ENCODE assay signal across 12 cellular contexts in genomic region chr15:39127151-39127815, GRCh38.
DNase-seq lines count a peak whose midpoint lies in the region; ATAC-seq and TF ChIP-seq lines count a peak whose summit lies in the region.
"Had no signal": no experiment of that assay in that cellular context is flagged by ENCODE, and none has a peak within 500 bp of the region (broad histone marks: within the 10 kb centered on the region; RNA-seq: fewer than 3 reads in every experiment).

No MANE protein-coding gene starts in this region.

- no peak for TF ChIP-seq RAD21 in SK-N-SH (IDR thresholded peaks at IDR 0.05; ENCODE audit: low read length)

- H2AFZ ChIP-seq in SK-N-SH (ENCODE audit: low read depth): no peak overlapping the region

- H3K27ac ChIP-seq in SK-N-SH (ENCODE audit: low read depth in 2 of 2, low read length in 1 of 2) (peak overlapping the region; percentile 77 to 97), upper lobe of right lung (peak overlapping the region; percentile 19)

- H3K27me3 ChIP-seq in SK-N-SH (ENCODE audit: insufficient read depth) (no peaks in the 10 kb centered on the region), upper lobe of right lung (no peaks in the 10 kb centered on the region)

- H3F3A ChIP-seq in SK-N-SH (replicated peaks; ENCODE audit: insufficient read depth): peaks cover 41% of the 10 kb centered on the region

- no peaks in the 10 kb centered on the region for H3K9me3 ChIP-seq in SK-N-SH
- H3K9me3 ChIP-seq in upper lobe of right lung: no peaks in the 10 kb centered on the region
- H3K9me3 ChIP-seq: HAP-1 had no signal

- TF ChIP-seq EP300 in SK-N-SH (IDR thresholded peaks at IDR 0.05; ENCODE audit: borderline replicate concordance in 1 of 2, low read depth in 1 of 2, low read length in 1 of 2): no peak

- peak overlapping the region; percentile 69 for H3K9ac ChIP-seq in SK-N-SH

- DNase-seq in SK-N-SH (no peak), astrocyte of the hippocampus (ENCODE audit: low read depth, low spot score) (peak; percentile 57), kidney glomerular epithelial cell (lab: John Stamatoyannopoulos, UW) (peak; percentile 53), upper lobe of right lung (no peak), HEK293T (ENCODE audit: extremely low spot score) (no peak)
- DNase-seq in activated CD4-positive, CD25-positive, alpha-beta regulatory T cell treated with anti-CD3 and anti-CD28 coated beads, Interleukin-2, amount 50 U/mL, for 72 hours: no peak
- DNase-seq: activated naive CD4-positive, alpha-beta T cell treated with anti-CD3 and anti-CD28 coated beads, Interleukin-2, amount 50 U/mL, for 16 hours; NCI-H510A; occipital lobe had no signal

- intact Hi-C loops in upper lobe of right lung (cut with DNase I): no loop called here

- no peaks in the 10 kb centered on the region for H3K36me3 ChIP-seq in SK-N-SH (replicated peaks in 1 of 2; ENCODE audit: control insufficient read depth in 1 of 2, insufficient read depth in 2 of 2, low read length in 1 of 2)
- no peaks in the 10 kb centered on the region for H3K36me3 ChIP-seq in upper lobe of right lung
- H3K36me3 ChIP-seq: HAP-1 had no signal

- no peak for TF ChIP-seq CTCF in SK-N-SH (IDR thresholded peaks at IDR 0.05)
- no peak for TF ChIP-seq CTCF in upper lobe of right lung (IDR thresholded peaks at IDR 0.05)

- H3K9me2 ChIP-seq in SK-N-SH: no peaks in the 10 kb centered on the region

- H3K4me3 ChIP-seq in SK-N-SH (ENCODE audit: low read depth in 2 of 2, low read length in 1 of 2) (no peak overlapping the region), upper lobe of right lung (no peak overlapping the region)
- H3K4me3 ChIP-seq: HAP-1 had no signal

- no peak for ATAC-seq in SK-N-SH treated with all-trans-retinoic acid at 6 μM for 48 hours
- no peak for ATAC-seq in upper lobe of right lung
- no peak for ATAC-seq in HG03469 (IDR thresholded peaks at IDR 0.05; ENCODE audit: unreplicated experiment)

- WGBS in SK-N-SH (ENCODE audit: low lambda C conversion rate): 70% methylated on average over 2 of the region's 2 CpGs

- H3K4me1 ChIP-seq in SK-N-SH (ENCODE audit: control insufficient read depth in 1 of 2, insufficient read depth in 2 of 2, low read depth in 1 of 2, low read length in 1 of 2): peaks cover 3 to 37% of the 10 kb centered on the region in 2 experiments
- peaks cover 21% of the 10 kb centered on the region for H3K4me1 ChIP-seq in upper lobe of right lung

- CTCF ChIA-PET in SK-N-SH (lab: Yijun Ruan, JAX) (interaction anchor here (1.2 to 2.9 kb wide), 5 partner anchors 420 to 630 kb away, joined by 3 to 14 read pairs (median 4); partner anchors contain the start of gene THBS1), HEK293T (lab: Yijun Ruan, JAX) (no interaction called here)

- no peaks in the 10 kb centered on the region for H4K20me1 ChIP-seq in SK-N-SH (ENCODE audit: insufficient read depth)

- H3K4me2 ChIP-seq in SK-N-SH: peak overlapping the region; percentile 58; the same call in 1 of the 2 replicates

- POLR2A ChIA-PET in SK-N-SH (lab: Yijun Ruan, JAX): no interaction called here
- POLR2A ChIA-PET in HEK293T (lab: Yijun Ruan, JAX): no interaction called here

- no peaks in the 10 kb centered on the region for H3K79me2 ChIP-seq in SK-N-SH (ENCODE audit: insufficient read depth)

TF ChIP-seq in SK-N-SH, 30 proteins besides CTCF, POLR2A, EP300 and RAD21 (continues in another document):
- TF ChIP-seq TEAD4 (IDR thresholded peaks at IDR 0.05; ENCODE audit: borderline replicate concordance, insufficient read depth) (no peak), SIN3A (IDR thresholded peaks at IDR 0.05; ENCODE audit: borderline replicate concordance, low read depth, low read length) (no peak), GABPA (IDR thresholded peaks at IDR 0.05; ENCODE audit: low read depth) (no peak), ELF1 (IDR thresholded peaks at IDR 0.05) (no peak), POLR2AphosphoS5 (IDR thresholded peaks at IDR 0.05; ENCODE audit: low read depth, low read length) (no peak), RXRA (IDR thresholded peaks at IDR 0.05; ENCODE audit: borderline replicate concordance, low read depth) (no peak), EZH2phosphoT487 (IDR thresholded peaks at IDR 0.05; ENCODE audit: borderline replicate concordance, low read depth) (no peak), NRF1 (IDR thresholded peaks at IDR 0.05; ENCODE audit: low read depth, low read length) (no peak), TAF1 (IDR thresholded peaks at IDR 0.05; ENCODE audit: borderline replicate concordance, low read depth, low read length) (no peak), IRF3 (IDR thresholded peaks at IDR 0.05; ENCODE audit: low read depth, low read length) (no peak), MXI1 (IDR thresholded peaks at IDR 0.05; ENCODE audit: low read depth, low read length) (no peak), MEF2A (IDR thresholded peaks at IDR 0.05; ENCODE audit: borderline replicate concordance, low read depth) (no peak), SMC3 (IDR thresholded peaks at IDR 0.05; ENCODE audit: low read depth, low read length) (no peak)

TF ChIP-seq in SK-N-SH treated with all-trans-retinoic acid at 6 μM for 48 hours, 23 proteins besides CTCF, POLR2A, EP300 and RAD21 (continues in another document):
- no peak for TF ChIP-seq BACH2 (CRISPR knock-in tag; IDR thresholded peaks at IDR 0.05; ENCODE audit: borderline replicate concordance)
- no peak for TF ChIP-seq ZNF8 (CRISPR knock-in tag; IDR thresholded peaks at IDR 0.05)
- no peak for TF ChIP-seq ISL1 (CRISPR knock-in tag; IDR thresholded peaks at IDR 0.05)
- no peak for TF ChIP-seq ARNTL (CRISPR knock-in tag; IDR thresholded peaks at IDR 0.05; ENCODE audit: borderline replicate concordance, low read depth)
- no peak for TF ChIP-seq TCF4 (CRISPR knock-in tag; IDR thresholded peaks at IDR 0.05; ENCODE audit: borderline replicate concordance)
- no peak for TF ChIP-seq PATZ1 (CRISPR knock-in tag; IDR thresholded peaks at IDR 0.05; ENCODE audit: borderline replicate concordance)
- no peak for TF ChIP-seq ZNF70 (CRISPR knock-in tag; IDR thresholded peaks at IDR 0.05)
- no peak for TF ChIP-seq RARB (CRISPR knock-in tag; IDR thresholded peaks at IDR 0.05)
- no peak for TF ChIP-seq ESRRG (CRISPR knock-in tag; IDR thresholded peaks at IDR 0.05)

TF ChIP-seq in HEK293T, 16 proteins besides CTCF, POLR2A, EP300 and RAD21:
- TF ChIP-seq L3MBTL2 (conservative IDR thresholded peaks at IDR 0.05): no peak
- no peak for TF ChIP-seq FOXM1 (IDR thresholded peaks at IDR 0.05; ENCODE audit: borderline replicate concordance)
- no peak for TF ChIP-seq ELF4 (IDR thresholded peaks at IDR 0.05)
- no peak for TF ChIP-seq ARNT (IDR thresholded peaks at IDR 0.05)
- no peak for TF ChIP-seq BHLHE40 (IDR thresholded peaks at IDR 0.05; ENCODE audit: borderline replicate concordance)
- no peak for TF ChIP-seq FOXK2 (IDR thresholded peaks at IDR 0.05)
- TF ChIP-seq HDGF (IDR thresholded peaks at IDR 0.05; ENCODE audit: borderline replicate concordance): no peak
- no peak for TF ChIP-seq CTBP1 (IDR thresholded peaks at IDR 0.05; ENCODE audit: borderline replicate concordance)
- TF ChIP-seq TARDBP (IDR thresholded peaks at IDR 0.05): no peak
- TF ChIP-seq PKNOX1 (IDR thresholded peaks at IDR 0.05): no peak
- TF ChIP-seq NFRKB (IDR thresholded peaks at IDR 0.05): no peak
- TF ChIP-seq SP1 (IDR thresholded peaks at IDR 0.05): no peak
- no peak for TF ChIP-seq FOXA1 (IDR thresholded peaks at IDR 0.05)

Comparison
In these comparisons a context has a peak if more than half of its experiments do, and no peak if none do; other contexts are left out.
1. DNase-seq: peak in astrocyte of the hippocampus (single experiment) and kidney glomerular epithelial cell (single experiment); none in SK-N-SH (single experiment), upper lobe of right lung (single experiment), activated CD4-positive, CD25-positive, alpha-beta regulatory T cell treated with anti-CD3 and anti-CD28 coated beads, Interleukin-2, amount 50 U/mL, for 72 hours (single experiment) and HEK293T (single experiment).